In genomic region chr1:909861-910310, GRCh38 we compare ENCODE assay signal across 14 cellular contexts. TPM values are rescaled to one million over a fixed set of nuclear protein-coding genes. Genes with fewer than 3 reads are reported as not detected.
A peak's percentile ranks its signal among the peaks of the same experiment; 100 is the strongest.
DNase-seq lines count a peak whose midpoint lies in the region; ATAC-seq, FAIRE-seq and TF ChIP-seq lines count a peak whose summit lies in the region.
"Had no signal": no experiment of that assay in that cellular context is flagged by ENCODE, and none has a peak within 500 bp of the region (broad histone marks: within the 10 kb centered on the region; RNA-seq: fewer than 3 reads in every experiment).

No MANE protein-coding gene starts in this region.

- peak; percentile 19 for ATAC-seq in omental fat pad (ENCODE audit: low FRiP score)
- no peak for ATAC-seq in GM19035 (IDR thresholded peaks at IDR 0.05; ENCODE audit: unreplicated experiment)
- no peak for ATAC-seq in HG02610 (IDR thresholded peaks at IDR 0.05; ENCODE audit: unreplicated experiment)
- ATAC-seq in HG03280 (IDR thresholded peaks at IDR 0.05; ENCODE audit: unreplicated experiment), result no peak

- FAIRE-seq in frontal cortex (lab: Jason Lieb, UNC), result no peak

- TF ChIP-seq CTCF in GM10266 (IDR thresholded peaks at IDR 0.05; ENCODE audit: control insufficient read depth, insufficient read depth, low read depth, missing control alignments), result no peak
- TF ChIP-seq CTCF in omental fat pad (IDR thresholded peaks at IDR 0.05), result no peak

- peak; percentile 46 for DNase-seq in AG08395 (ENCODE audit: low spot score)
- peak; percentile 10 for DNase-seq in GM10266 (ENCODE audit: extremely low spot score)
- DNase-seq in frontal cortex (ENCODE audit: low spot score in 2 of 2), result peak; percentile 40 to 63
- peak; percentile 19 for DNase-seq in omental fat pad (ENCODE audit: low spot score)
- DNase-seq in stimulated activated CD4-positive, alpha-beta T cell treated with anti-CD3 and anti-CD28 coated beads, Interleukin-4, amount 100 ng/mL, for 24 hours, result no peak
- DNase-seq: activated CD4-positive, alpha-beta memory T cell treated with anti-CD3 and anti-CD28 coated beads for 36 hours; amygdala; DMS53; hippocampal formation; MG63; NCI-H187 treated with DMSO at 0.1 percent for 48 hours had no signal

RNA-seq across cellular contexts. Expression of gene SAMD11, which starts 13.8 kb away (rescaled TPM):
- 0.41 TPM for total RNA-seq in frontal cortex
- total RNA-seq in omental fat pad, result 1 to 10 TPM in 3 of 4 donors, under 1 TPM in 1; 0.96 to 7.7 (median 1.3) TPM
- total RNA-seq: activated CD4-positive, alpha-beta memory T cell treated with anti-CD3 and anti-CD28 coated beads for 36 hours had no signal

RNA-seq across cellular contexts. Expression of gene NOC2L, which starts 49.2 kb away (rescaled TPM):
- total RNA-seq in frontal cortex (67.3 TPM), omental fat pad (10 to 100 TPM; 29.2 to 63.5 (median 31.3) TPM)

RNA-seq across cellular contexts. Expression of gene KLHL17, which starts 50.5 kb away (rescaled TPM):
- total RNA-seq in frontal cortex (6.1 TPM), omental fat pad (1 to 10 TPM; 3.4 to 6.8 (median 6.2) TPM)

RNA-seq across cellular contexts. Expression of gene PLEKHN1, which starts 56.4 kb away (rescaled TPM):
- not detected for total RNA-seq in frontal cortex
- total RNA-seq in omental fat pad, result under 1 TPM in 3 of 4 donors, not detected in 1; 0.19 to 0.48 (median 0.25) TPM
